9 cellular contexts compared by ENCODE assay signal in genomic region chr14:75561013-75561432, GRCh38. TPM values are rescaled to one million over a fixed set of nuclear protein-coding genes. Genes with fewer than 3 reads are reported as not detected.
DNase-seq lines count a peak whose midpoint lies in the region; ATAC-seq, FAIRE-seq and TF ChIP-seq lines count a peak whose summit lies in the region.
"Had no signal": no experiment of that assay in that cellular context is flagged by ENCODE, and none has a peak within 500 bp of the region (broad histone marks: within the 10 kb centered on the region; RNA-seq: fewer than 3 reads in every experiment).

No MANE protein-coding gene starts in this region.

- H3K9me3 ChIP-seq in adipocyte (ENCODE audit: control insufficient read depth, low read length) (peaks cover 4% of the 10 kb centered on the region), cardiac muscle cell (ENCODE audit: low read depth) (no peaks in the 10 kb centered on the region)

- H3K36me3 ChIP-seq in KMS-11 (ENCODE audit: insufficient read depth), result no peaks in the 10 kb centered on the region
- no peaks in the 10 kb centered on the region for H3K36me3 ChIP-seq in adipocyte (ENCODE audit: control insufficient read depth, insufficient read depth, low read length, severe bottlenecking)
- no peaks in the 10 kb centered on the region for H3K36me3 ChIP-seq in cardiac muscle cell

- H3K4me3 ChIP-seq in KMS-11 (IDR thresholded peaks at IDR 0.05; ENCODE audit: insufficient read depth, low read depth, low read length) (no peak overlapping the region), adipocyte (ENCODE audit: low read length) (no peak overlapping the region), cardiac muscle cell (no peak overlapping the region)

- H3K4me1 ChIP-seq in KMS-11 (ENCODE audit: low read depth, poor library complexity, severe bottlenecking), result peaks cover 25% of the 10 kb centered on the region
- H3K4me1 ChIP-seq in adipocyte (ENCODE audit: control insufficient read depth, insufficient read depth, low read length), result peaks cover 14% of the 10 kb centered on the region
- peaks cover 3% of the 10 kb centered on the region for H3K4me1 ChIP-seq in cardiac muscle cell (ENCODE audit: low read depth)

- no peak for ATAC-seq in GM18870 (IDR thresholded peaks at IDR 0.05; ENCODE audit: unreplicated experiment)

- intact Hi-C loops in posterior cingulate gyrus (cut with DNase I), result loop anchor here (5.0 kb wide), 1 partner anchor 254 kb away; no protein-coding TSS in a partner anchor

- no peak overlapping the region for H2AFZ ChIP-seq in KMS-11 (ENCODE audit: low read depth)

- no peaks in the 10 kb centered on the region for H4K20me1 ChIP-seq in KMS-11 (ENCODE audit: insufficient read depth)

- TF ChIP-seq CTCF in KMS-11 (conservative IDR thresholded peaks at IDR 0.05; ENCODE audit: low read depth, low read length) (peak; percentile 72), cardiac muscle cell (IDR thresholded peaks at IDR 0.05; ENCODE audit: low read depth, low read length) (peak; percentile 87)

- H3K4me2 ChIP-seq in KMS-11, result peak overlapping the region; percentile 52

- no peaks in the 10 kb centered on the region for H3K79me2 ChIP-seq in KMS-11 (ENCODE audit: insufficient read depth, low read depth)

- no peak for FAIRE-seq in RCC 7860 (lab: Jason Lieb, UNC)
- FAIRE-seq: G401.6 had no signal

- peak; percentile 57 for DNase-seq in SIG-M5 treated with dmso at 0.1 percent for 504 hours (lab: John Stamatoyannopoulos, UW; ENCODE audit: unreplicated experiment)
- DNase-seq in SIG-M5 (lab: John Stamatoyannopoulos, UW), result no peak
- peak; percentile 42 for DNase-seq in RCC 7860 (ENCODE audit: low spot score)
- DNase-seq in adipocyte (ENCODE audit: low read depth), result peak; percentile 87
- DNase-seq in cardiac muscle cell (ENCODE audit: low read depth in 1 of 2, low spot score in 1 of 2), result peak; percentile 83 to 91
- peak in 8 of 10 donors; percentile 47 to 93 (median 61) for DNase-seq in posterior cingulate gyrus

- H3K27ac ChIP-seq in KMS-11 (no peak overlapping the region), cardiac muscle cell (no peak overlapping the region)

- H3K27me3 ChIP-seq in KMS-11 (ENCODE audit: insufficient read depth, low read depth), result no peaks in the 10 kb centered on the region
- H3K27me3 ChIP-seq in adipocyte (replicated peaks; ENCODE audit: control insufficient read depth, insufficient read depth, low read length), result peaks cover 26% of the 10 kb centered on the region
- no peaks in the 10 kb centered on the region for H3K27me3 ChIP-seq in cardiac muscle cell

- H3K9ac ChIP-seq in KMS-11 (no peak overlapping the region), adipocyte (ENCODE audit: low read length) (no peak overlapping the region)

RNA-seq across cellular contexts. Expression of gene FLVCR2, which starts 17.4 kb away (rescaled TPM):
- 1.8 and 3.6 TPM in 2 replicates for total RNA-seq in cardiac muscle cell
- polyA plus RNA-seq in cardiac muscle cell, result 1.9 and 4.0 TPM in 2 replicates

RNA-seq across cellular contexts. Expression of gene BATF, which starts 38.8 kb away (rescaled TPM):
- not detected in 2 replicates for total RNA-seq in cardiac muscle cell
- not detected in 2 replicates for polyA plus RNA-seq in cardiac muscle cell
